In genomic region chr5:68884893-68885292, GRCh38 we compare ENCODE assay signal across 12 cellular contexts.
DNase-seq lines count a peak whose midpoint lies in the region; ATAC-seq and TF ChIP-seq lines count a peak whose summit lies in the region.
"Had no signal": no experiment of that assay in that cellular context is flagged by ENCODE, and none has a peak within 500 bp of the region (broad histone marks: within the 10 kb centered on the region; RNA-seq: fewer than 3 reads in every experiment).

No MANE protein-coding gene starts in this region.

- no peak for ATAC-seq in Right ventricle myocardium inferior

- H3K27ac Mint-ChIP-seq in type B pancreatic cell = no peak overlapping the region
- H3K27ac Mint-ChIP-seq: activated CD4-positive, alpha-beta memory T cell treated with anti-CD3 and anti-CD28 coated beads, Interleukin-2, amount 10 ng/mL, durations not matched to agents 7 days and 5 days had no signal

- TF ChIP-seq EP300 in tibial nerve (IDR thresholded peaks at IDR 0.05) = no peak

- H3K4me3 ChIP-seq in cardiac muscle cell = no peak overlapping the region
- H3K4me3 ChIP-seq in fibroblast of pulmonary artery (replicated peaks; ENCODE audit: low read depth, low read length) = no peak overlapping the region
- no peak overlapping the region for H3K4me3 ChIP-seq in tibial nerve
- no peak overlapping the region for H3K4me3 ChIP-seq in tibial artery

- H3K27me3 Mint-ChIP-seq in type B pancreatic cell = peaks cover 8% of the 10 kb centered on the region
- H3K27me3 Mint-ChIP-seq: activated CD4-positive, alpha-beta memory T cell treated with anti-CD3 and anti-CD28 coated beads, Interleukin-2, amount 10 ng/mL, durations not matched to agents 7 days and 5 days had no signal

- H3K9me3 ChIP-seq in cardiac muscle cell (ENCODE audit: low read depth) = no peaks in the 10 kb centered on the region
- no peaks in the 10 kb centered on the region for H3K9me3 ChIP-seq in tibial nerve
- no peaks in the 10 kb centered on the region for H3K9me3 ChIP-seq in tibial artery

- H3K4me1 Mint-ChIP-seq in type B pancreatic cell (ENCODE audit: unreplicated experiment) = peaks cover 15% of the 10 kb centered on the region

- peak; percentile 26 for TF ChIP-seq CTCF in cardiac muscle cell (IDR thresholded peaks at IDR 0.05; ENCODE audit: low read depth, low read length)
- TF ChIP-seq CTCF in fibroblast of pulmonary artery (IDR thresholded peaks at IDR 0.05; ENCODE audit: low read length, missing control alignments) = peak; percentile 43
- TF ChIP-seq CTCF in type B pancreatic cell (conservative IDR thresholded peaks at IDR 0.05) = peak; percentile 75
- peak in 2 of 5 experiments; percentile 12 to 13 for TF ChIP-seq CTCF in tibial nerve (IDR thresholded peaks at IDR 0.05)
- TF ChIP-seq CTCF in tibial artery (IDR thresholded peaks at IDR 0.05) = no peak

- no peak overlapping the region for H3K4me3 Mint-ChIP-seq in type B pancreatic cell
- H3K4me3 Mint-ChIP-seq: activated CD4-positive, alpha-beta memory T cell treated with anti-CD3 and anti-CD28 coated beads, Interleukin-2, amount 10 ng/mL, durations not matched to agents 7 days and 5 days had no signal

- H3K9me3 Mint-ChIP-seq in type B pancreatic cell = peaks cover 15% of the 10 kb centered on the region
- H3K9me3 Mint-ChIP-seq: activated CD4-positive, alpha-beta memory T cell treated with anti-CD3 and anti-CD28 coated beads, Interleukin-2, amount 10 ng/mL, durations not matched to agents 7 days and 5 days had no signal

- intact Hi-C loops in Right ventricle myocardium inferior (cut with DNase I) (no loop called here), tibial artery (cut with DNase I; ENCODE audit: low total_unique reads) (no loop called here)

- DNase-seq in cardiac muscle cell (ENCODE audit: low read depth in 1 of 2, low spot score in 1 of 2) (peak in 1 of 2 donors; percentile 30), Right ventricle myocardium inferior (ENCODE audit: missing footprints) (no peak), OCI-M1 (lab: John Stamatoyannopoulos, UW) (peak; percentile 42), fibroblast of pulmonary artery (ENCODE audit: low read depth) (peak; percentile 17), type B pancreatic cell (ENCODE audit: extremely low spot score, unreplicated experiment) (no peak), NCI-H2196 treated with DMSO at 0.1 percent for 48 hours (lab: John Stamatoyannopoulos, UW; ENCODE audit: unreplicated experiment) (no peak), tibial nerve (ENCODE audit: low spot score in 2 of 2) (no peak), tibial artery (no peak)
- DNase-seq: activated CD4-positive, alpha-beta memory T cell treated with anti-CD3 and anti-CD28 coated beads, Interleukin-2, amount 10 ng/mL, durations not matched to agents 7 days and 5 days; COR-L47; NCI-H2029 had no signal

- no peak overlapping the region for H3K27ac ChIP-seq in cardiac muscle cell
- no peak overlapping the region for H3K27ac ChIP-seq in tibial nerve
- no peak overlapping the region for H3K27ac ChIP-seq in tibial artery
- H3K27ac ChIP-seq: epithelial cell of prostate had no signal

- H3K4me1 ChIP-seq in cardiac muscle cell (ENCODE audit: low read depth) (no peaks in the 10 kb centered on the region), tibial nerve (peaks cover 0 to 7% (median 0%) of the 10 kb centered on the region in 4 donors), tibial artery (no peaks in the 10 kb centered on the region)

- H3K36me3 ChIP-seq in cardiac muscle cell (no peaks in the 10 kb centered on the region), tibial nerve (no peaks in the 10 kb centered on the region), tibial artery (no peaks in the 10 kb centered on the region)

- H3K27me3 ChIP-seq in cardiac muscle cell (no peaks in the 10 kb centered on the region), tibial nerve (no peaks in the 10 kb centered on the region), tibial artery (no peaks in the 10 kb centered on the region)

- H3K36me3 Mint-ChIP-seq in type B pancreatic cell = no peaks in the 10 kb centered on the region

- no peak for TF ChIP-seq POLR2A in tibial nerve (IDR thresholded peaks at IDR 0.05)

Comparison
In these comparisons a context has a peak if more than half of its experiments do, and no peak if none do; other contexts are left out.
1. DNase-seq: peak in OCI-M1 (single experiment) and fibroblast of pulmonary artery (single experiment); none in Right ventricle myocardium inferior (single experiment), type B pancreatic cell (single experiment), NCI-H2196 treated with DMSO at 0.1 percent for 48 hours (single experiment), tibial nerve (0 of 2) and tibial artery (0 of 2).
2. CTCF ChIP-seq: peak in cardiac muscle cell (single experiment), fibroblast of pulmonary artery (single experiment) and type B pancreatic cell (single experiment); none in tibial artery (0 of 2).